In the genomic region with DNA sequence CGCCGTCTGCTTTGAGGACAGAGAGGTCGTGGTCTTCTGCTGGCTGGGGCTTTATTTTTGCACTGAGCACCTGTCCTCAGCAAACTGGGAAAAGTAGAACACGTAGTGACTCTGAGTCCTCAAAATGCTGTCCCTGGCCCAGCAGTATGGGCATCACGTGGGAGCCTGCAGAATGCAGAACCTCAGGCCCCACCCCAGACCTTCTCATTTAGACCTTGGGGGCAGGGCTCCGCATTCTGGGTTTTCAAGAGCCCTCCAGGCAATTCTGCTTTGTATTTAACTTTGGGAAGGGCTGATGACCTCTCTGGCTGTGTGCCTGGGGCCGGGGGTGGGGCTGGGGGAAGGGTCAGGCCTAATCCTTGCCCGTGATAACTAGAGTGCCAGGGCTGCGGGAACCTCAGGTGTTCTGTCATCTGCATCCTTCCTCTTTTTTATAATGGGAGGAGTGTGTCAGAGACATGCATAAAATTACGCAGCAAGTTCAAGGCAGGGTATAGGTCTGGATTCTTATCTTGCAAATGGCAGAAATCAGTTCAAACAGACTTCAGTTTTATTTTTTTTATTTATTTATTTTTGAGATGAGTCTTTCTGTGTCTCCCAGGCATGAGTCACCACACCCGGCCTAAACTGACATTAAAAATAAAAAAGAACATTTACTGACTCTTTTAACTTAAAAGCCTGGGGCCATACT, we compare ENCODE assay signal across 1 cellular context.
TF ChIP-seq lines count a peak whose summit lies in the region.

No MANE protein-coding gene starts in this region.

TF ChIP-seq in WTC11, 78 proteins besides CTCF, POLR2A, EP300 and RAD21 (continued from another document):
- TF ChIP-seq, protein P1, sequence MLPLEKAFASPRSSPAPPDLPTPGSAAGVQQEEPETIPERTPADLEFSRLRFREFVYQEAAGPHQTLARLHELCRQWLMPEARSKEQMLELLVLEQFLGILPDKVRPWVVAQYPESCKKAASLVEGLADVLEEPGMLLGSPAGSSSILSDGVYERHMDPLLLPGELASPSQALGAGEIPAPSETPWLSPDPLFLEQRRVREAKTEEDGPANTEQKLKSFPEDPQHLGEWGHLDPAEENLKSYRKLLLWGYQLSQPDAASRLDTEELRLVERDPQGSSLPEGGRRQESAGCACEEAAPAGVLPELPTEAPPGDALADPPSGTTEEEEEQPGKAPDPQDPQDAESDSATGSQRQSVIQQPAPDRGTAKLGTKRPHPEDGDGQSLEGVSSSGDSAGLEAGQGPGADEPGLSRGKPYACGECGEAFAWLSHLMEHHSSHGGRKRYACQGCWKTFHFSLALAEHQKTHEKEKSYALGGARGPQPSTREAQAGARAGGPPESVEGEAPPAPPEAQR (CRISPR knock-in tag; IDR thresholded peaks at IDR 0.05), result no peak
- TF ChIP-seq MYBL2 (CRISPR knock-in tag; IDR thresholded peaks at IDR 0.05) (no peak), NR2C2 (CRISPR knock-in tag; IDR thresholded peaks at IDR 0.05) (no peak), CREM (CRISPR knock-in tag; IDR thresholded peaks at IDR 0.05) (no peak), ZNF396 (CRISPR knock-in tag; IDR thresholded peaks at IDR 0.05; ENCODE audit: borderline replicate concordance) (no peak), PRRX2 (CRISPR knock-in tag; IDR thresholded peaks at IDR 0.05) (no peak), ZNF138 (CRISPR knock-in tag; conservative IDR thresholded peaks at IDR 0.05) (no peak), ETV6 (CRISPR knock-in tag; IDR thresholded peaks at IDR 0.05) (no peak), CREB1 (CRISPR knock-in tag; IDR thresholded peaks at IDR 0.05) (no peak), SMAD3 (CRISPR knock-in tag; IDR thresholded peaks at IDR 0.05; ENCODE audit: borderline replicate concordance) (no peak), FOXK1 (CRISPR knock-in tag; IDR thresholded peaks at IDR 0.05) (no peak), GTF2I (CRISPR knock-in tag; conservative IDR thresholded peaks at IDR 0.05) (no peak), NFATC4 (CRISPR knock-in tag; IDR thresholded peaks at IDR 0.05) (no peak), ZNF671 (CRISPR knock-in tag; IDR thresholded peaks at IDR 0.05) (no peak)
- TF ChIP-seq, protein P2, sequence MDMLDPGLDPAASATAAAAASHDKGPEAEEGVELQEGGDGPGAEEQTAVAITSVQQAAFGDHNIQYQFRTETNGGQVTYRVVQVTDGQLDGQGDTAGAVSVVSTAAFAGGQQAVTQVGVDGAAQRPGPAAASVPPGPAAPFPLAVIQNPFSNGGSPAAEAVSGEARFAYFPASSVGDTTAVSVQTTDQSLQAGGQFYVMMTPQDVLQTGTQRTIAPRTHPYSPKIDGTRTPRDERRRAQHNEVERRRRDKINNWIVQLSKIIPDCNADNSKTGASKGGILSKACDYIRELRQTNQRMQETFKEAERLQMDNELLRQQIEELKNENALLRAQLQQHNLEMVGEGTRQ (CRISPR knock-in tag; IDR thresholded peaks at IDR 0.05), result no peak; the same call in 1 of the 2 replicates
- TF ChIP-seq, protein P3, sequence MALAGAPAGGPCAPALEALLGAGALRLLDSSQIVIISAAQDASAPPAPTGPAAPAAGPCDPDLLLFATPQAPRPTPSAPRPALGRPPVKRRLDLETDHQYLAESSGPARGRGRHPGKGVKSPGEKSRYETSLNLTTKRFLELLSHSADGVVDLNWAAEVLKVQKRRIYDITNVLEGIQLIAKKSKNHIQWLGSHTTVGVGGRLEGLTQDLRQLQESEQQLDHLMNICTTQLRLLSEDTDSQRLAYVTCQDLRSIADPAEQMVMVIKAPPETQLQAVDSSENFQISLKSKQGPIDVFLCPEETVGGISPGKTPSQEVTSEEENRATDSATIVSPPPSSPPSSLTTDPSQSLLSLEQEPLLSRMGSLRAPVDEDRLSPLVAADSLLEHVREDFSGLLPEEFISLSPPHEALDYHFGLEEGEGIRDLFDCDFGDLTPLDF (CRISPR knock-in tag; IDR thresholded peaks at IDR 0.05), result no peak
- TF ChIP-seq, protein P4, sequence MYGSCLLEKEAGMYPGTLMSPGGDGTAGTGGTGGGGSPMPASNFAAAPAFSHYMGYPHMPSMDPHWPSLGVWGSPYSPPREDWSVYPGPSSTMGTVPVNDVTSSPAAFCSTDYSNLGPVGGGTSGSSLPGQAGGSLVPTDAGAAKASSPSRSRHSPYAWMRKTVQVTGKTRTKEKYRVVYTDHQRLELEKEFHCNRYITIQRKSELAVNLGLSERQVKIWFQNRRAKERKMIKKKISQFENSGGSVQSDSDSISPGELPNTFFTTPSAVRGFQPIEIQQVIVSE (CRISPR knock-in tag; IDR thresholded peaks at IDR 0.05; ENCODE audit: borderline replicate concordance), result no peak
- TF ChIP-seq, protein P5, sequence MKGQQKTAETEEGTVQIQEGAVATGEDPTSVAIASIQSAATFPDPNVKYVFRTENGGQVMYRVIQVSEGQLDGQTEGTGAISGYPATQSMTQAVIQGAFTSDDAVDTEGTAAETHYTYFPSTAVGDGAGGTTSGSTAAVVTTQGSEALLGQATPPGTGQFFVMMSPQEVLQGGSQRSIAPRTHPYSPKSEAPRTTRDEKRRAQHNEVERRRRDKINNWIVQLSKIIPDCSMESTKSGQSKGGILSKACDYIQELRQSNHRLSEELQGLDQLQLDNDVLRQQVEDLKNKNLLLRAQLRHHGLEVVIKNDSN (CRISPR knock-in tag; IDR thresholded peaks at IDR 0.05), result peak; percentile 89
- TF ChIP-seq, protein P6, sequence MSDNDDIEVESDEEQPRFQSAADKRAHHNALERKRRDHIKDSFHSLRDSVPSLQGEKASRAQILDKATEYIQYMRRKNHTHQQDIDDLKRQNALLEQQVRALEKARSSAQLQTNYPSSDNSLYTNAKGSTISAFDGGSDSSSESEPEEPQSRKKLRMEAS (CRISPR knock-in tag; IDR thresholded peaks at IDR 0.05), result peak; percentile 54; the same call in 1 of the 2 replicates
- TF ChIP-seq, protein P7, sequence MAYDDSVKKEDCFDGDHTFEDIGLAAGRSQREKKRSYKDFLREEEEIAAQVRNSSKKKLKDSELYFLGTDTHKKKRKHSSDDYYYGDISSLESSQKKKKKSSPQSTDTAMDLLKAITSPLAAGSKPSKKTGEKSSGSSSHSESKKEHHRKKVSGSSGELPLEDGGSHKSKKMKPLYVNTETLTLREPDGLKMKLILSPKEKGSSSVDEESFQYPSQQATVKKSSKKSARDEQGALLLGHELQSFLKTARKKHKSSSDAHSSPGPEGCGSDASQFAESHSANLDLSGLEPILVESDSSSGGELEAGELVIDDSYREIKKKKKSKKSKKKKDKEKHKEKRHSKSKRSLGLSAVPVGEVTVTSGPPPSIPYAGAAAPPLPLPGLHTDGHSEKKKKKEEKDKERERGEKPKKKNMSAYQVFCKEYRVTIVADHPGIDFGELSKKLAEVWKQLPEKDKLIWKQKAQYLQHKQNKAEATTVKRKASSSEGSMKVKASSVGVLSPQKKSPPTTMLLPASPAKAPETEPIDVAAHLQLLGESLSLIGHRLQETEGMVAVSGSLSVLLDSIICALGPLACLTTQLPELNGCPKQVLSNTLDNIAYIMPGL (CRISPR knock-in tag; IDR thresholded peaks at IDR 0.05), result 0 out of 2 replicates have a peak, but pooled peaks have one; percentile 8
- TF ChIP-seq, protein P8, sequence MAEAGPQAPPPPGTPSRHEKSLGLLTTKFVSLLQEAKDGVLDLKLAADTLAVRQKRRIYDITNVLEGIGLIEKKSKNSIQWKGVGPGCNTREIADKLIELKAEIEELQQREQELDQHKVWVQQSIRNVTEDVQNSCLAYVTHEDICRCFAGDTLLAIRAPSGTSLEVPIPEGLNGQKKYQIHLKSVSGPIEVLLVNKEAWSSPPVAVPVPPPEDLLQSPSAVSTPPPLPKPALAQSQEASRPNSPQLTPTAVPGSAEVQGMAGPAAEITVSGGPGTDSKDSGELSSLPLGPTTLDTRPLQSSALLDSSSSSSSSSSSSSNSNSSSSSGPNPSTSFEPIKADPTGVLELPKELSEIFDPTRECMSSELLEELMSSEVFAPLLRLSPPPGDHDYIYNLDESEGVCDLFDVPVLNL (CRISPR knock-in tag; IDR thresholded peaks at IDR 0.05; ENCODE audit: borderline replicate concordance, low read depth), result no peak
- TF ChIP-seq, protein P9, sequence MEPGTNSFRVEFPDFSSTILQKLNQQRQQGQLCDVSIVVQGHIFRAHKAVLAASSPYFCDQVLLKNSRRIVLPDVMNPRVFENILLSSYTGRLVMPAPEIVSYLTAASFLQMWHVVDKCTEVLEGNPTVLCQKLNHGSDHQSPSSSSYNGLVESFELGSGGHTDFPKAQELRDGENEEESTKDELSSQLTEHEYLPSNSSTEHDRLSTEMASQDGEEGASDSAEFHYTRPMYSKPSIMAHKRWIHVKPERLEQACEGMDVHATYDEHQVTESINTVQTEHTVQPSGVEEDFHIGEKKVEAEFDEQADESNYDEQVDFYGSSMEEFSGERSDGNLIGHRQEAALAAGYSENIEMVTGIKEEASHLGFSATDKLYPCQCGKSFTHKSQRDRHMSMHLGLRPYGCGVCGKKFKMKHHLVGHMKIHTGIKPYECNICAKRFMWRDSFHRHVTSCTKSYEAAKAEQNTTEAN (CRISPR knock-in tag; IDR thresholded peaks at IDR 0.05), result no peak
- TF ChIP-seq, protein P10, sequence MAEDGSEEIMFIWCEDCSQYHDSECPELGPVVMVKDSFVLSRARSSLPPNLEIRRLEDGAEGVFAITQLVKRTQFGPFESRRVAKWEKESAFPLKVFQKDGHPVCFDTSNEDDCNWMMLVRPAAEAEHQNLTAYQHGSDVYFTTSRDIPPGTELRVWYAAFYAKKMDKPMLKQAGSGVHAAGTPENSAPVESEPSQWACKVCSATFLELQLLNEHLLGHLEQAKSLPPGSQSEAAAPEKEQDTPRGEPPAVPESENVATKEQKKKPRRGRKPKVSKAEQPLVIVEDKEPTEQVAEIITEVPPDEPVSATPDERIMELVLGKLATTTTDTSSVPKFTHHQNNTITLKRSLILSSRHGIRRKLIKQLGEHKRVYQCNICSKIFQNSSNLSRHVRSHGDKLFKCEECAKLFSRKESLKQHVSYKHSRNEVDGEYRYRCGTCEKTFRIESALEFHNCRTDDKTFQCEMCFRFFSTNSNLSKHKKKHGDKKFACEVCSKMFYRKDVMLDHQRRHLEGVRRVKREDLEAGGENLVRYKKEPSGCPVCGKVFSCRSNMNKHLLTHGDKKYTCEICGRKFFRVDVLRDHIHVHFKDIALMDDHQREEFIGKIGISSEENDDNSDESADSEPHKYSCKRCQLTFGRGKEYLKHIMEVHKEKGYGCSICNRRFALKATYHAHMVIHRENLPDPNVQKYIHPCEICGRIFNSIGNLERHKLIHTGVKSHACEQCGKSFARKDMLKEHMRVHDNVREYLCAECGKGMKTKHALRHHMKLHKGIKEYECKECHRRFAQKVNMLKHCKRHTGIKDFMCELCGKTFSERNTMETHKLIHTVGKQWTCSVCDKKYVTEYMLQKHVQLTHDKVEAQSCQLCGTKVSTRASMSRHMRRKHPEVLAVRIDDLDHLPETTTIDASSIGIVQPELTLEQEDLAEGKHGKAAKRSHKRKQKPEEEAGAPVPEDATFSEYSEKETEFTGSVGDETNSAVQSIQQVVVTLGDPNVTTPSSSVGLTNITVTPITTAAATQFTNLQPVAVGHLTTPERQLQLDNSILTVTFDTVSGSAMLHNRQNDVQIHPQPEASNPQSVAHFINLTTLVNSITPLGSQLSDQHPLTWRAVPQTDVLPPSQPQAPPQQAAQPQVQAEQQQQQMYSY (CRISPR knock-in tag; IDR thresholded peaks at IDR 0.05), result no peak
